Comparison of ENCODE assay signal across 35 cellular contexts in genomic region chr5:113347572-113347971, GRCh38.
"Had no signal": no experiment of that assay in that cellular context is flagged by ENCODE, and none has a peak within 500 bp of the region (broad histone marks: within the 10 kb centered on the region; RNA-seq: fewer than 3 reads in every experiment).

No MANE protein-coding gene starts in this region.

- DNase-seq: Karpas-422, Kasumi-1, MG63, MM.1S, MV-4-11, NCI-H1048, NCI-H1092, NCI-H1092 treated with DMSO at 0.1 percent for 48 hours, NCI-H1105, NCI-H1105 treated with DMSO at 0.1 percent for 48 hours, NCI-H1417, NCI-H1417 treated with DMSO at 0.1 percent for 48 hours, NCI-H1436, NCI-H1436 treated with DMSO at 0.1 percent for 48 hours, NCI-H146, NCI-H1694, NCI-H1694 treated with DMSO at 0.1 percent for 48 hours, NCI-H187, NCI-H187 treated with DMSO at 0.1 percent for 48 hours, NCI-H1930, NCI-H2029, NCI-H2029 treated with DMSO at 0.1 percent for 48 hours, NCI-H2081, NCI-H2081 treated with DMSO at 0.1 percent for 48 hours, NCI-H2107, NCI-H2171, NCI-H2171 treated with DMSO at 0.1 percent for 48 hours, NCI-H2227 treated with DMSO at 0.1 percent for 48 hours, NCI-H226, NCI-H345, NCI-H446, NCI-H446 treated with DMSO at 0.1 percent for 48 hours, NCI-H510A, NCI-H510A treated with DMSO at 0.1 percent for 48 hours, NCI-H524 had no signal

- H3K36me3 ChIP-seq: MG63 had no signal

- H3K4me3 ChIP-seq: MG63 had no signal
